ENCODE assay signal across 8 cellular contexts in genomic region chr6:138115877-138116660, GRCh38. TPM values are rescaled to one million over a fixed set of nuclear protein-coding genes. Genes with fewer than 3 reads are reported as not detected.
DNase-seq lines count a peak whose midpoint lies in the region; ATAC-seq, FAIRE-seq and TF ChIP-seq lines count a peak whose summit lies in the region.

No MANE protein-coding gene starts in this region.

- peaks cover 28% of the 10 kb centered on the region for H3K27me3 Mint-ChIP-seq in activated naive CD8-positive, alpha-beta T cell treated with anti-CD3 and anti-CD28 coated beads, Interleukin-2, amount 10 ng/mL, durations not matched to agents 7 days and 5 days

- no peak overlapping the region for H3K4me3 Mint-ChIP-seq in activated naive CD8-positive, alpha-beta T cell treated with anti-CD3 and anti-CD28 coated beads, Interleukin-2, amount 10 ng/mL, durations not matched to agents 7 days and 5 days

- ATAC-seq in GM21526 (IDR thresholded peaks at IDR 0.05; ENCODE audit: low FRiP score, unreplicated experiment) (peak; percentile 64), Right ventricle myocardium superior (ENCODE audit: poor library complexity) (peak; percentile 90), psoas muscle (peak; percentile 76 to 96 (median 89)), HG03039 (IDR thresholded peaks at IDR 0.05; ENCODE audit: unreplicated experiment) (no peak)
- ATAC-seq in activated naive CD8-positive, alpha-beta T cell treated with anti-CD3 and anti-CD28 coated beads, Interleukin-2, amount 10 ng/mL, durations not matched to agents 7 days and 5 days (ENCODE audit: low read depth), result peak; percentile 93

- WGBS in psoas muscle, 3 donors, result 20 to 21% (median 21%) methylated on average over 13 of the region's 13 CpGs

- H3K27ac Mint-ChIP-seq in activated naive CD8-positive, alpha-beta T cell treated with anti-CD3 and anti-CD28 coated beads, Interleukin-2, amount 10 ng/mL, durations not matched to agents 7 days and 5 days, result no peak overlapping the region

- H3K4me1 ChIP-seq in psoas muscle, result peaks cover 2% of the 10 kb centered on the region

- peaks cover 0 to 9% (median 7%) of the 10 kb centered on the region in 3 donors for H3K27me3 ChIP-seq in psoas muscle (ENCODE audit: insufficient read depth in 3 of 3, low read length in 2 of 3)

- H3K9me3 ChIP-seq in psoas muscle, result no peaks in the 10 kb centered on the region

- POLR2A ChIA-PET in activated naive CD8-positive, alpha-beta T cell treated with anti-CD3 and anti-CD28 coated beads, Interleukin-2, amount 10 ng/mL, durations not matched to agents 7 days and 5 days (lab: Charles Lee), result interaction anchor here (0.7 kb wide), 4 partner anchors 21 to 913 kb away, joined by 3 to 6 read pairs (median 4); no protein-coding TSS in a partner anchor

- no peaks in the 10 kb centered on the region for H3K36me3 ChIP-seq in psoas muscle (ENCODE audit: insufficient read depth in 1 of 2, low read depth in 1 of 2)

- intact Hi-C loops in Right ventricle myocardium superior (cut with DNase I) (loop anchor here (5.0 to 10.0 kb wide), 4 partner anchors 171 to 476 kb away; partner anchors contain the start of gene HEBP2), psoas muscle (cut with DNase I) (loop anchor here (2.0 to 10.0 kb wide), 7 partner anchors 166 to 651 kb away; partner anchors contain the start of gene HEBP2 (in 2 of the 2))

- H3K36me3 Mint-ChIP-seq in activated naive CD8-positive, alpha-beta T cell treated with anti-CD3 and anti-CD28 coated beads, Interleukin-2, amount 10 ng/mL, durations not matched to agents 7 days and 5 days, result no peaks in the 10 kb centered on the region

- no peaks in the 10 kb centered on the region for H3K9me3 Mint-ChIP-seq in activated naive CD8-positive, alpha-beta T cell treated with anti-CD3 and anti-CD28 coated beads, Interleukin-2, amount 10 ng/mL, durations not matched to agents 7 days and 5 days

- peak; percentile 56 for DNase-seq in DMS153 (lab: John Stamatoyannopoulos, UW)
- DNase-seq in LNCaP clone FGC (ENCODE audit: low read depth), result peak; percentile 51
- peak; percentile 30 for DNase-seq in RCC 7860 (ENCODE audit: low spot score)
- DNase-seq in activated naive CD8-positive, alpha-beta T cell treated with anti-CD3 and anti-CD28 coated beads, Interleukin-2, amount 10 ng/mL, durations not matched to agents 7 days and 5 days, result no peak
- peak; percentile 62 for DNase-seq in Right ventricle myocardium superior
- peak; percentile 26 to 66 for DNase-seq in psoas muscle

- H3K4me3 ChIP-seq in LNCaP clone FGC (ENCODE audit: low read depth, low read length) (no peak overlapping the region), psoas muscle (no peak overlapping the region)

- TF ChIP-seq CTCF in LNCaP clone FGC (IDR thresholded peaks at IDR 0.05; ENCODE audit: control insufficient read depth, extremely low read depth, insufficient read depth) (peak; percentile 67), psoas muscle (IDR thresholded peaks at IDR 0.05) (peak; percentile 78)

- H3K27ac ChIP-seq in psoas muscle, result no peak overlapping the region

- peaks cover 6% of the 10 kb centered on the region for H3K4me1 Mint-ChIP-seq in activated naive CD8-positive, alpha-beta T cell treated with anti-CD3 and anti-CD28 coated beads, Interleukin-2, amount 10 ng/mL, durations not matched to agents 7 days and 5 days

- FAIRE-seq in RCC 7860 (lab: Jason Lieb, UNC), result peak; percentile 10

RNA-seq across cellular contexts. Expression of gene PERP, which starts 8.8 kb away (rescaled TPM):
- total RNA-seq in activated naive CD8-positive, alpha-beta T cell treated with anti-CD3 and anti-CD28 coated beads, Interleukin-2, amount 10 ng/mL, durations not matched to agents 7 days and 5 days, result 1 to 10 TPM; 3.2 to 3.9 TPM
- total RNA-seq in Right ventricle myocardium superior (42.1 TPM), psoas muscle (10 to 100 TPM in 2 of 4 donors, 1 to 10 TPM in 1, under 1 TPM in 1; 0.95 to 12.3 (median 5.8) TPM)
- 1 to 10 TPM in 1 of 3 donors, under 1 TPM in 2; 0.70 to 2.8 (median 1.00) TPM for polyA plus RNA-seq in psoas muscle

RNA-seq across cellular contexts. Expression of gene ARFGEF3, which starts 45.7 kb away (rescaled TPM):
- under 1 TPM; 0.28 to 0.30 TPM for total RNA-seq in activated naive CD8-positive, alpha-beta T cell treated with anti-CD3 and anti-CD28 coated beads, Interleukin-2, amount 10 ng/mL, durations not matched to agents 7 days and 5 days
- total RNA-seq in Right ventricle myocardium superior (0.86 TPM), psoas muscle (10 to 100 TPM in 2 of 4 donors, under 1 TPM in 2; 0.38 to 18.4 (median 7.6) TPM)
- under 1 TPM; 0.20 to 0.22 (median 0.21) TPM for polyA plus RNA-seq in psoas muscle
